ENCODE assay signal across 8 cellular contexts in the genomic region with DNA sequence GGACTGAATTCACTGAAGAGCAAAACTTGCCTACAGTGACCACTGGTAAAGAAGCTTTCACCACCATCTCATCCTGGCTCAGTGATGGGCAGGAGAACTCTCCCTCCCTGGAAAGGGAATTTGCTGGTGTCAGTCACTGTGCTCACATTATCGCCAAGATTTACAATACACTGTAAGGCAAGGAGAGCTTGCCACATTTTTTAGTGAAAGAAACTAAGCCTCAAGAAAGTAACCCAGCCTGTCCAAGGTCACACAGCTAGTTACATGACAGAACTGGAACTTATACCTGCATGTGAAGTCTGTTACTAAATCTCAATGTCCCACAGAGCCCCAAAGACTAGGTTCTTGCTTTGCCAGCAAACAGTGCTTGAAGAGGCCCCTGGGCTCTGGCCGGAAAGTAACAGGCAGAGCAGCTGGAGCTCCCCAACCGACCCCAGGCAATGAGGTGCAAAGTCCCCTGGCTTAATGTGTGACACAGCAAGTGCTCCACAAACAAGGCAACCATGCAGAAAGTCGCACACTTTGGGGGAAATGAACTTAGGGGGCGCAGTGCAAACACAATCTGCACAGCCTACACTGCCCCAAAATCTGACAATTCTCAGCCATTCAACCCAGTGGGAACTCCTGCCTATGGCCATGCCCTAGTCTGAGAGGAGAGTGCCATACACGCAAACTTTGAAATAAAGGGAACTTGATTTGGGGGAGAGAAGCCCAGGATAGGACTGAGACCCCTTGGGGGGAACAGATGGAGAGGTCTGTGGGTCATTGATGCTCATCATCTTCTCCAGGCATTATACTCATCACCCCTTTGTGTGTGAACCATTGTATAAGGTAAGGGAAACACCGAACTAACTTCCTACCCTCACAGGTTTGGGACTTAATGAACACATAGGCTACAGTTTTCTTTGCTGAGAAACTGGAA. TPM values are rescaled to one million over a fixed set of nuclear protein-coding genes. Genes with fewer than 3 reads are reported as not detected.
DNase-seq lines count a peak whose midpoint lies in the region; ATAC-seq lines count a peak whose summit lies in the region.

No MANE protein-coding gene starts in this region.

- H3K9me3 ChIP-seq in BLaER1 (no peaks in the 10 kb centered on the region), HAP-1 (no peaks in the 10 kb centered on the region), iPS DF 6.9 (ENCODE audit: control insufficient read depth, insufficient read depth, low read length) (no peaks in the 10 kb centered on the region)

- peaks cover 47% of the 10 kb centered on the region for H4K20me1 ChIP-seq in BLaER1

- in situ Hi-C loops in HAP-1 (cut with MboI; ENCODE audit: low sequenced_read_pairs) = loop anchor here (5.0 to 10.0 kb wide), 2 partner anchors 58 to 156 kb away; no protein-coding TSS in a partner anchor
- in situ Hi-C loops in G401 (cut with HindIII; ENCODE audit: low sequenced_read_pairs) = no loop called here

- H3K4me1 Mint-ChIP-seq in activated T-helper 2 cell treated with anti-CD3 and anti-CD28 coated beads, Interferon-gamma antibody, Interleukin-2, Interleukin-4, amounts not matched to agents 10 μg/mL and 5 μg/mL and 100 μg/mL, durations not matched to agents 14 hours and 24 hours and 36 hours (ENCODE audit: low read depth) = peaks cover 31% of the 10 kb centered on the region

- H3K36me3 ChIP-seq in BLaER1 (peaks cover 39% of the 10 kb centered on the region), HAP-1 (replicated peaks) (peaks cover 29% of the 10 kb centered on the region), iPS DF 6.9 (ENCODE audit: control insufficient read depth, insufficient read depth, low read length) (no peaks in the 10 kb centered on the region; the same call in 1 of the 2 replicates)

- H3K4me3 ChIP-seq in BLaER1 (peak overlapping the region; percentile 75), HAP-1 (peak overlapping the region; percentile 91), iPS DF 6.9 (ENCODE audit: low read length) (peak overlapping the region; percentile 56; the same call in 1 of the 2 replicates), skin epidermis (peak overlapping the region; percentile 54 to 94 (median 68))

- peaks cover 72% of the 10 kb centered on the region for H3K36me3 Mint-ChIP-seq in activated T-helper 2 cell treated with anti-CD3 and anti-CD28 coated beads, Interferon-gamma antibody, Interleukin-2, Interleukin-4, amounts not matched to agents 10 μg/mL and 5 μg/mL and 100 μg/mL, durations not matched to agents 14 hours and 24 hours and 36 hours (ENCODE audit: low read depth)

- H3K4me2 ChIP-seq in BLaER1 = peak overlapping the region; percentile 93

- H3K9me3 Mint-ChIP-seq in activated T-helper 2 cell treated with anti-CD3 and anti-CD28 coated beads, Interferon-gamma antibody, Interleukin-2, Interleukin-4, amounts not matched to agents 10 μg/mL and 5 μg/mL and 100 μg/mL, durations not matched to agents 14 hours and 24 hours and 36 hours = no peaks in the 10 kb centered on the region

- DNase-seq in HAP-1 (ENCODE audit: low spot score in 2 of 2) = peak in 1 of 2 experiments; percentile 35
- no peak for DNase-seq in activated T-helper 2 cell treated with anti-CD3 and anti-CD28 coated beads, Interferon-gamma antibody, Interleukin-2, Interleukin-4, amounts not matched to agents 10 μg/mL and 5 μg/mL and 100 μg/mL, durations not matched to agents 14 hours and 24 hours and 36 hours (ENCODE audit: low spot score)
- no peak for DNase-seq in iPS DF 6.9 (ENCODE audit: low read depth, low spot score)
- no peak for DNase-seq in G401 (ENCODE audit: low spot score)

- H3K27ac Mint-ChIP-seq in activated T-helper 2 cell treated with anti-CD3 and anti-CD28 coated beads, Interferon-gamma antibody, Interleukin-2, Interleukin-4, amounts not matched to agents 10 μg/mL and 5 μg/mL and 100 μg/mL, durations not matched to agents 14 hours and 24 hours and 36 hours = peak overlapping the region; percentile 97

- intact Hi-C loops in activated T-helper 2 cell treated with anti-CD3 and anti-CD28 coated beads, Interferon-gamma antibody, Interleukin-2, Interleukin-4, amounts not matched to agents 10 μg/mL and 5 μg/mL and 100 μg/mL, durations not matched to agents 14 hours and 24 hours and 36 hours (cut with micrococcal nuclease) = loop anchor here (5.0 to 10.0 kb wide), 2 partner anchors 148 to 206 kb away; partner anchors contain the start of gene HM13

- ATAC-seq in HG02759 (IDR thresholded peaks at IDR 0.05; ENCODE audit: unreplicated experiment) = no peak
- no peak for ATAC-seq in GM21529 (IDR thresholded peaks at IDR 0.05; ENCODE audit: unreplicated experiment)

- H3K27me3 ChIP-seq in BLaER1 (no peaks in the 10 kb centered on the region), HAP-1 (ENCODE audit: low read depth) (no peaks in the 10 kb centered on the region), iPS DF 6.9 (ENCODE audit: control insufficient read depth, insufficient read depth, low read length) (no peaks in the 10 kb centered on the region)

- WGBS in iPS DF 6.9 (ENCODE audit: insufficient coverage, insufficient read length) = no CpG with 5 or more reads among the region's 7 CpGs

- H3K4me3 Mint-ChIP-seq in activated T-helper 2 cell treated with anti-CD3 and anti-CD28 coated beads, Interferon-gamma antibody, Interleukin-2, Interleukin-4, amounts not matched to agents 10 μg/mL and 5 μg/mL and 100 μg/mL, durations not matched to agents 14 hours and 24 hours and 36 hours (ENCODE audit: low read depth) = peak overlapping the region; percentile 97

- H3K4me1 ChIP-seq in BLaER1 (peaks cover 67% of the 10 kb centered on the region), HAP-1 (peaks cover 34% of the 10 kb centered on the region), iPS DF 6.9 (ENCODE audit: control insufficient read depth, insufficient read depth, low read length) (peaks cover 18% of the 10 kb centered on the region)

- peak overlapping the region; percentile 97 for H3K9ac ChIP-seq in BLaER1

- no peaks in the 10 kb centered on the region for H3K27me3 Mint-ChIP-seq in activated T-helper 2 cell treated with anti-CD3 and anti-CD28 coated beads, Interferon-gamma antibody, Interleukin-2, Interleukin-4, amounts not matched to agents 10 μg/mL and 5 μg/mL and 100 μg/mL, durations not matched to agents 14 hours and 24 hours and 36 hours (ENCODE audit: low read depth)

- H3K27ac ChIP-seq in BLaER1 = peak overlapping the region; percentile 99
- no peak overlapping the region for H3K27ac ChIP-seq in iPS DF 6.9 (ENCODE audit: low read length)
- peak overlapping the region in 19 of 21 experiments; percentile 31 to 100 (median 98) for H3K27ac ChIP-seq in skin epidermis

RNA-seq across cellular contexts. Expression of gene BCL2L1, which starts 1.9 kb away (rescaled TPM):
- total RNA-seq in activated T-helper 2 cell treated with anti-CD3 and anti-CD28 coated beads, Interferon-gamma antibody, Interleukin-2, Interleukin-4, amounts not matched to agents 10 μg/mL and 5 μg/mL and 100 μg/mL, durations not matched to agents 14 hours and 24 hours and 36 hours = 313 and 326 TPM in 2 replicates
- 104 and 109 TPM in 2 replicates for total RNA-seq in G401 (2014; rRNA removed; shearing (Covaris generic))

RNA-seq across cellular contexts. Expression of gene TPX2, which starts 18.3 kb away (rescaled TPM):
- 82.8 and 83.0 TPM in 2 replicates for total RNA-seq in activated T-helper 2 cell treated with anti-CD3 and anti-CD28 coated beads, Interferon-gamma antibody, Interleukin-2, Interleukin-4, amounts not matched to agents 10 μg/mL and 5 μg/mL and 100 μg/mL, durations not matched to agents 14 hours and 24 hours and 36 hours
- total RNA-seq in G401 (2014; rRNA removed; shearing (Covaris generic)) = 94.2 and 155 TPM in 2 replicates
